In genomic region chr3:9352917-9353823, GRCh38 we compare ENCODE assay signal across 1 cellular context.
TF ChIP-seq lines count a peak whose summit lies in the region.

No MANE protein-coding gene starts in this region.

TF ChIP-seq in HepG2, 621 proteins besides CTCF, POLR2A, EP300 and RAD21 (continues in another document):
- TF ChIP-seq SNAPC4 (CRISPR knock-in tag; IDR thresholded peaks at IDR 0.05) (no peak), ZSCAN5A (CRISPR knock-in tag; IDR thresholded peaks at IDR 0.05; ENCODE audit: borderline replicate concordance) (no peak), THAP7 (CRISPR knock-in tag; IDR thresholded peaks at IDR 0.05) (no peak), ATAD3A (CRISPR knock-in tag; IDR thresholded peaks at IDR 0.05) (no peak), ZNF761 (CRISPR knock-in tag; conservative IDR thresholded peaks at IDR 0.05) (no peak), ZNF484 (CRISPR knock-in tag; IDR thresholded peaks at IDR 0.05; ENCODE audit: borderline replicate concordance, low read depth) (no peak), HMGXB4 (CRISPR knock-in tag; IDR thresholded peaks at IDR 0.05; ENCODE audit: borderline replicate concordance in 1 of 2, low read depth in 1 of 2) (peak; percentile 45 to 73; a peak in 3 of 4 replicates), SIN3A (IDR thresholded peaks at IDR 0.05; ENCODE audit: borderline replicate concordance, low read depth, low read length) (no peak), KLF9 (CRISPR knock-in tag; IDR thresholded peaks at IDR 0.05; ENCODE audit: low read depth) (no peak), SNAPC2 (CRISPR knock-in tag; IDR thresholded peaks at IDR 0.05) (no peak), HOXA3 (CRISPR knock-in tag; IDR thresholded peaks at IDR 0.05) (peak; percentile 40; the same call in 1 of the 2 replicates), ZNF3 (CRISPR knock-in tag; IDR thresholded peaks at IDR 0.05) (no peak), SATB2 (CRISPR knock-in tag; IDR thresholded peaks at IDR 0.05) (peak; percentile 98), RFX5 (IDR thresholded peaks at IDR 0.05; ENCODE audit: low read depth, low read length) (no peak), IKZF5 (CRISPR knock-in tag; IDR thresholded peaks at IDR 0.05) (peak; percentile 86), AGO1 (IDR thresholded peaks at IDR 0.05; ENCODE audit: low read depth, low read length, poor library complexity, severe bottlenecking) (no peak), KDM5A (IDR thresholded peaks at IDR 0.05; ENCODE audit: borderline replicate concordance, low read length) (peak; percentile 89), CSRNP2 (CRISPR knock-in tag; conservative IDR thresholded peaks at IDR 0.05; ENCODE audit: low read depth) (no peak), MED8 (CRISPR knock-in tag; IDR thresholded peaks at IDR 0.05; ENCODE audit: insufficient replicate concordance) (no peak), ZNF138 (CRISPR knock-in tag; IDR thresholded peaks at IDR 0.05; ENCODE audit: low read depth) (no peak), SP4 (CRISPR knock-in tag; IDR thresholded peaks at IDR 0.05) (no peak), CREB1 (IDR thresholded peaks at IDR 0.05) (no peak), CREB1 (CRISPR knock-in tag; IDR thresholded peaks at IDR 0.05) (no peak), NAIF1 (CRISPR knock-in tag; IDR thresholded peaks at IDR 0.05; ENCODE audit: borderline replicate concordance) (no peak), ZNF260 (CRISPR knock-in tag; IDR thresholded peaks at IDR 0.05; ENCODE audit: borderline replicate concordance, low read depth) (no peak), GMEB2 (CRISPR knock-in tag; IDR thresholded peaks at IDR 0.05; ENCODE audit: low read depth) (no peak), CEBPB (IDR thresholded peaks at IDR 0.05; ENCODE audit: borderline replicate concordance, low read depth, low read length) (no peak), ZNF383 (CRISPR knock-in tag; IDR thresholded peaks at IDR 0.05; ENCODE audit: borderline replicate concordance) (no peak), ZFP41 (CRISPR knock-in tag; IDR thresholded peaks at IDR 0.05; ENCODE audit: borderline replicate concordance) (no peak), KAT8 (CRISPR knock-in tag; IDR thresholded peaks at IDR 0.05) (peak; percentile 63; the same call in 1 of the 2 replicates), ZBTB7A (CRISPR knock-in tag; IDR thresholded peaks at IDR 0.05) (no peak), ZBTB26 (CRISPR knock-in tag; IDR thresholded peaks at IDR 0.05; ENCODE audit: borderline replicate concordance) (no peak), PCBP2 (optimal IDR thresholded peaks at IDR 0.05; ENCODE audit: low read depth, low read length, poor library complexity, severe bottlenecking) (no peak), CREBL2 (CRISPR knock-in tag; IDR thresholded peaks at IDR 0.05; ENCODE audit: borderline replicate concordance) (no peak), ELK4 (CRISPR knock-in tag; IDR thresholded peaks at IDR 0.05; ENCODE audit: borderline replicate concordance) (no peak), NFIB (CRISPR knock-in tag; IDR thresholded peaks at IDR 0.05; ENCODE audit: borderline replicate concordance) (no peak), ETV6 (CRISPR knock-in tag; conservative IDR thresholded peaks at IDR 0.05) (no peak), ZBTB44 (CRISPR knock-in tag; IDR thresholded peaks at IDR 0.05) (no peak), ZNF770 (CRISPR knock-in tag; IDR thresholded peaks at IDR 0.05) (no peak)
